In genomic region chr11:125055107-125055715, GRCh38 we compare ENCODE assay signal across 20 cellular contexts. TPM values are rescaled to one million over a fixed set of nuclear protein-coding genes. Genes with fewer than 3 reads are reported as not detected.
A peak's percentile ranks its signal among the peaks of the same experiment; 100 is the strongest.
DNase-seq lines count a peak whose midpoint lies in the region; ATAC-seq, FAIRE-seq and TF ChIP-seq lines count a peak whose summit lies in the region.
"Had no signal": no experiment of that assay in that cellular context is flagged by ENCODE, and none has a peak within 500 bp of the region (broad histone marks: within the 10 kb centered on the region; RNA-seq: fewer than 3 reads in every experiment).

No MANE protein-coding gene starts in this region.

- H3K36me3 Mint-ChIP-seq in Caco-2 (ENCODE audit: insufficient read depth, unreplicated experiment) (no peaks in the 10 kb centered on the region), T-cell (peaks cover 5% of the 10 kb centered on the region)
- H3K36me3 Mint-ChIP-seq: CD8-positive, alpha-beta memory T cell had no signal

- peaks cover 32% of the 10 kb centered on the region for H3K4me1 ChIP-seq in Caco-2
- H3K4me1 ChIP-seq: BLaER1 had no signal

- TF ChIP-seq CTCF in Caco-2 (IDR thresholded peaks at IDR 0.05; ENCODE audit: insufficient read depth in 1 of 2, low read depth in 1 of 2, low read length in 1 of 2, severe bottlenecking in 1 of 2, unreplicated experiment in 1 of 2) (no peak), bronchial epithelial cell (IDR thresholded peaks at IDR 0.05; ENCODE audit: insufficient read depth, low read length, severe bottlenecking) (no peak)

- H3K4me3 Mint-ChIP-seq in Caco-2 (ENCODE audit: unreplicated experiment) (peak overlapping the region; percentile 11), T-cell (no peak overlapping the region)
- H3K4me3 Mint-ChIP-seq: CD8-positive, alpha-beta memory T cell had no signal

- H3K9me3 ChIP-seq in Caco-2 = peaks cover 3% of the 10 kb centered on the region; the same call in 1 of the 2 replicates
- H3K9me3 ChIP-seq: BLaER1 had no signal

- CTCF ChIA-PET in Caco-2 (lab: Charles Lee) (interaction anchor here (0.6 to 1.0 kb wide), 2 partner anchors 36 to 56 kb away, joined by 3 to 4 read pairs; partner anchors contain the start of gene TMEM218), T-cell (lab: Charles Lee) (no interaction called here)

- no peak for TF ChIP-seq POLR2A in GM12892 (IDR thresholded peaks at IDR 0.05; ENCODE audit: low read depth, low read length)

- POLR2A ChIA-PET in Caco-2 (lab: Charles Lee) (no interaction called here), T-cell (lab: Charles Lee) (no interaction called here)

- H3K4me1 Mint-ChIP-seq in Caco-2 (ENCODE audit: low read depth, unreplicated experiment) (peaks cover 17% of the 10 kb centered on the region), T-cell (no peaks in the 10 kb centered on the region)
- H3K4me1 Mint-ChIP-seq: CD8-positive, alpha-beta memory T cell had no signal

- H3K9me3 Mint-ChIP-seq in Caco-2 (ENCODE audit: unreplicated experiment) = no peaks in the 10 kb centered on the region
- H3K9me3 Mint-ChIP-seq in T-cell = peaks cover 0 to 2% (median 0%) of the 10 kb centered on the region in 3 donors
- H3K9me3 Mint-ChIP-seq: CD8-positive, alpha-beta memory T cell had no signal

- H3K4me3 ChIP-seq in Caco-2 (ENCODE audit: low read depth, low read length) (no peak overlapping the region), bronchial epithelial cell (ENCODE audit: low read depth, low read length) (no peak overlapping the region)
- H3K4me3 ChIP-seq: BLaER1 had no signal

- DNase-seq in Caco-2 = peak in 1 of 2 experiments; percentile 64
- DNase-seq in GM12892 (ENCODE audit: insufficient read length) = no peak
- peak; percentile 50 for DNase-seq in bronchial epithelial cell (ENCODE audit: low read depth)
- peak; percentile 14 for DNase-seq in renal cortical epithelial cell (ENCODE audit: low read depth)
- no peak for DNase-seq in CD1c-positive myeloid dendritic cell (ENCODE audit: extremely low spot score)
- DNase-seq in anterior cingulate cortex (lab: John Stamatoyannopoulos, UW) = no peak
- no peak for DNase-seq in T-cell
- DNase-seq: CD8-positive, alpha-beta memory T cell; DMS79; H7; Kasumi-1; MM.1S; NCI-H1048; NCI-H1417 treated with DMSO at 0.1 percent for 48 hours; NCI-H187; NCI-H69; SIG-M5 had no signal

- FAIRE-seq in GM12892 (lab: Jason Lieb, UNC) (peak; percentile 51), bronchial epithelial cell (lab: Jason Lieb, UNC) (no peak)

- no TSS peak for BruUV-seq in Caco-2 (replicated peaks; lab: Mats Ljungman, UMichigan)

- intact Hi-C loops in Caco-2 (cut with micrococcal nuclease; ENCODE audit: unreplicated experiment) = loop anchor here (5.0 kb wide), 1 partner anchor 83 kb away; no protein-coding TSS in a partner anchor

- no peaks in the 10 kb centered on the region for H3K27me3 Mint-ChIP-seq in Caco-2 (ENCODE audit: insufficient read depth, unreplicated experiment)
- H3K27me3 Mint-ChIP-seq in T-cell = no peaks in the 10 kb centered on the region
- H3K27me3 Mint-ChIP-seq: CD8-positive, alpha-beta memory T cell had no signal

- no peak for ATAC-seq in T-cell (replicated peaks in 1 of 4)
- ATAC-seq: Panc1, SK-N-SH treated with all-trans-retinoic acid at 6 μM for 48 hours had no signal

- H3K36me3 ChIP-seq in Caco-2 (ENCODE audit: control insufficient read depth, insufficient read depth, low read length) (no peaks in the 10 kb centered on the region), bronchial epithelial cell (ENCODE audit: control insufficient read depth, insufficient read depth, low read length) (no peaks in the 10 kb centered on the region)
- H3K36me3 ChIP-seq: BLaER1 had no signal

- no peak overlapping the region for H3K27ac Mint-ChIP-seq in Caco-2 (ENCODE audit: unreplicated experiment)
- H3K27ac Mint-ChIP-seq in T-cell = no peak overlapping the region
- H3K27ac Mint-ChIP-seq: CD8-positive, alpha-beta memory T cell had no signal

- no peaks in the 10 kb centered on the region for H3K27me3 ChIP-seq in Caco-2 (replicated peaks; ENCODE audit: control insufficient read depth, insufficient read depth, low read length)
- H3K27me3 ChIP-seq in bronchial epithelial cell (ENCODE audit: control insufficient read depth, insufficient read depth, low read length) = no peaks in the 10 kb centered on the region
- H3K27me3 ChIP-seq: BLaER1 had no signal

RNA-seq across cellular contexts. Expression of gene SLC37A2, which starts 7.9 kb away (rescaled TPM):
- 11.4 and 13.8 TPM in 2 replicates for total RNA-seq in Caco-2 (2022)
- 1.4 TPM for polyA plus RNA-seq in GM12892 (2012; ENCODE audit: missing spikeins)
- total RNA-seq in bronchial epithelial cell = 25.5 and 30.1 TPM in 2 replicates
- total RNA-seq in renal cortical epithelial cell = 0.45 and 2.6 TPM in 2 replicates
- 1 to 10 TPM in 3 of 5 donors, under 1 TPM in 2; 0.14 to 1.5 (median 1.1) TPM for total RNA-seq in T-cell

RNA-seq across cellular contexts. Expression of gene TMEM218, which starts 56.2 kb away (rescaled TPM):
- total RNA-seq in Caco-2 (2022) (15.5 and 20.3 TPM in 2 replicates), bronchial epithelial cell (28.4 and 29.3 TPM in 2 replicates), renal cortical epithelial cell (16.1 and 27.0 TPM in 2 replicates), T-cell (10 to 100 TPM; 10.3 to 18.9 (median 14.8) TPM)
- polyA plus RNA-seq in GM12892 (2012; ENCODE audit: missing spikeins) = 24.7 TPM

Comparison
In these comparisons a context has a peak if more than half of its experiments do, and no peak if none do; other contexts are left out.
1. DNase-seq: peak in bronchial epithelial cell (single experiment) and renal cortical epithelial cell (single experiment); none in GM12892 (single experiment), CD1c-positive myeloid dendritic cell (single experiment), anterior cingulate cortex (0 of 58) and T-cell (0 of 34).